In the genomic region with DNA sequence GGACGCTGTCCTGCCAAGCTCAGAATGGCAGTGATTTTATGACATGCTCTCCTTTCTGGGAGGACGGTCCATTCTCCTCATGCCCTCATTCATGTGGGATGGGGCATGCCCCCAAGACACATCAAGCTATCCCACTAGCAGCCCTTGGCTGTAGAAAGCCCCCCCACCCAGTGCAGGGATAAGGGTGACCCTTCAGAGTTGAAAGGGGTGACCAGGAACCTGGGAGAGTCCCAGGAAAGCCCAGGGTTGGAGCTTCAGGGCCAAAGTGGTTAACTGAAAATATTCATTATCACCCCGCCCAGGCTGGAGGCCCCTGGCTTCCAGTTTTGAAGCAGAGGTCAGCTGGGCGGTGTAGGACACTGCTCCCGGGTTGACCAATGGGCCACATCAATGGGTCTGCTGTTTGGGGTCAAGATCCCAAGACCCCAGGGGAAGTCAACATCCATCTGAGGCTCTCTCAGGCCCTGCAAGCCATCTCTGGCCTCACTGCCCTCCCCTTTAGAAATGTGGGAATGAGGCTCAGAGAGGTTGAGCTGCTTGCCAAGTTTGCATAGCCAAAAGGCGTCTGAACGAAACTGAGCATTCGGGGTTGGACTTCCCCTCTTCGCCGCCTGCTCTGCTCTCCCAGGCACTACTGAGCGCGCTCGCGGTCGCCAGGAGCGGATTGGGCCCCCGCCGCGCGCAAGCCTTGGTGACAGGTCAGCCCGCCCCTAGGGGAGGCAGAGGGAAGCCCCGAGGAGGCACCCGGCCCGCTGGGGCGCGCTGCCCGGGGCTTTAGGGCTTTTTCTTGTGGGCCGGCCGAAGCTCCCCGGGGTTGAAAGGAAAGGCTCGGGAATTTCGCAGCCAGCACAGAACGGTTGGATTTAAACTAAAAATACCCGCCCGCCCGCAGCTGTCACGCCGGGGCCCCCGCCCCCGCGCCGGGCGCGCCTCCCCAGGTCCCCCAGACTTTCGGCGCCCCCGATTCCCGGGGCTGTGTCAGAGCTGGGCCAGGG, we compare ENCODE assay signal across 1 cellular context.
A peak's percentile ranks its signal among the peaks of the same experiment; 100 is the strongest.
TF ChIP-seq lines count a peak whose summit lies in the region.

No MANE protein-coding gene starts in this region.

TF ChIP-seq in HEK293, 187 proteins besides CTCF, POLR2A, EP300 and RAD21 (continued from another document):
- TF ChIP-seq, protein P1, sequence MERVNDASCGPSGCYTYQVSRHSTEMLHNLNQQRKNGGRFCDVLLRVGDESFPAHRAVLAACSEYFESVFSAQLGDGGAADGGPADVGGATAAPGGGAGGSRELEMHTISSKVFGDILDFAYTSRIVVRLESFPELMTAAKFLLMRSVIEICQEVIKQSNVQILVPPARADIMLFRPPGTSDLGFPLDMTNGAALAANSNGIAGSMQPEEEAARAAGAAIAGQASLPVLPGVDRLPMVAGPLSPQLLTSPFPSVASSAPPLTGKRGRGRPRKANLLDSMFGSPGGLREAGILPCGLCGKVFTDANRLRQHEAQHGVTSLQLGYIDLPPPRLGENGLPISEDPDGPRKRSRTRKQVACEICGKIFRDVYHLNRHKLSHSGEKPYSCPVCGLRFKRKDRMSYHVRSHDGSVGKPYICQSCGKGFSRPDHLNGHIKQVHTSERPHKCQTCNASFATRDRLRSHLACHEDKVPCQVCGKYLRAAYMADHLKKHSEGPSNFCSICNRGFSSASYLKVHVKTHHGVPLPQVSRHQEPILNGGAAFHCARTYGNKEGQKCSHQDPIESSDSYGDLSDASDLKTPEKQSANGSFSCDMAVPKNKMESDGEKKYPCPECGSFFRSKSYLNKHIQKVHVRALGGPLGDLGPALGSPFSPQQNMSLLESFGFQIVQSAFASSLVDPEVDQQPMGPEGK (tag by site-specific recombination; IDR thresholded peaks at IDR 0.05), result peak; percentile 68; the same call in 1 of the 2 replicates
- TF ChIP-seq ZNF768 (tag by site-specific recombination; IDR thresholded peaks at IDR 0.05), result peak; percentile 80
- no peak for TF ChIP-seq ZNF629 (tag by site-specific recombination; IDR thresholded peaks at IDR 0.05)
- peak; percentile 83 for TF ChIP-seq GLIS2 (tag by site-specific recombination; IDR thresholded peaks at IDR 0.05)
- peak; percentile 43; the same call in 1 of the 2 replicates for TF ChIP-seq SP7 (tag by site-specific recombination; IDR thresholded peaks at IDR 0.05)
- peak; percentile 88 for TF ChIP-seq GLIS1 (tag by site-specific recombination; IDR thresholded peaks at IDR 0.05)
- no peak for TF ChIP-seq ZNF112 (tag by site-specific recombination; IDR thresholded peaks at IDR 0.05)
- no peak for TF ChIP-seq MZF1 (tag by site-specific recombination; IDR thresholded peaks at IDR 0.05; ENCODE audit: borderline replicate concordance)
- TF ChIP-seq, protein P2, sequence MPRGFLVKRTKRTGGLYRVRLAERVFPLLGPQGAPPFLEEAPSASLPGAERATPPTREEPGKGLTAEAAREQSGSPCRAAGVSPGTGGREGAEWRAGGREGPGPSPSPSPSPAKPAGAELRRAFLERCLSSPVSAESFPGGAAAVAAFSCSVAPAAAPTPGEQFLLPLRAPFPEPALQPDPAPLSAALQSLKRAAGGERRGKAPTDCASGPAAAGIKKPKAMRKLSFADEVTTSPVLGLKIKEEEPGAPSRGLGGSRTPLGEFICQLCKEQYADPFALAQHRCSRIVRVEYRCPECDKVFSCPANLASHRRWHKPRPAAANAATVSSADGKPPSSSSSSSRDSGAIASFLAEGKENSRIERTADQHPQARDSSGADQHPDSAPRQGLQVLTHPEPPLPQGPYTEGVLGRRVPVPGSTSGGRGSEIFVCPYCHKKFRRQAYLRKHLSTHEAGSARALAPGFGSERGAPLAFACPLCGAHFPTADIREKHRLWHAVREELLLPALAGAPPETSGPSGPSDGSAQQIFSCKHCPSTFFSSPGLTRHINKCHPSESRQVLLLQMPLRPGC (tag by site-specific recombination; IDR thresholded peaks at IDR 0.05), result no peak
- peak; percentile 79 for TF ChIP-seq ZNF335 (tag by site-specific recombination; conservative IDR thresholded peaks at IDR 0.05)
- peak; percentile 52 for TF ChIP-seq ZBTB8A (tag by site-specific recombination; IDR thresholded peaks at IDR 0.05)
- TF ChIP-seq, protein P3, sequence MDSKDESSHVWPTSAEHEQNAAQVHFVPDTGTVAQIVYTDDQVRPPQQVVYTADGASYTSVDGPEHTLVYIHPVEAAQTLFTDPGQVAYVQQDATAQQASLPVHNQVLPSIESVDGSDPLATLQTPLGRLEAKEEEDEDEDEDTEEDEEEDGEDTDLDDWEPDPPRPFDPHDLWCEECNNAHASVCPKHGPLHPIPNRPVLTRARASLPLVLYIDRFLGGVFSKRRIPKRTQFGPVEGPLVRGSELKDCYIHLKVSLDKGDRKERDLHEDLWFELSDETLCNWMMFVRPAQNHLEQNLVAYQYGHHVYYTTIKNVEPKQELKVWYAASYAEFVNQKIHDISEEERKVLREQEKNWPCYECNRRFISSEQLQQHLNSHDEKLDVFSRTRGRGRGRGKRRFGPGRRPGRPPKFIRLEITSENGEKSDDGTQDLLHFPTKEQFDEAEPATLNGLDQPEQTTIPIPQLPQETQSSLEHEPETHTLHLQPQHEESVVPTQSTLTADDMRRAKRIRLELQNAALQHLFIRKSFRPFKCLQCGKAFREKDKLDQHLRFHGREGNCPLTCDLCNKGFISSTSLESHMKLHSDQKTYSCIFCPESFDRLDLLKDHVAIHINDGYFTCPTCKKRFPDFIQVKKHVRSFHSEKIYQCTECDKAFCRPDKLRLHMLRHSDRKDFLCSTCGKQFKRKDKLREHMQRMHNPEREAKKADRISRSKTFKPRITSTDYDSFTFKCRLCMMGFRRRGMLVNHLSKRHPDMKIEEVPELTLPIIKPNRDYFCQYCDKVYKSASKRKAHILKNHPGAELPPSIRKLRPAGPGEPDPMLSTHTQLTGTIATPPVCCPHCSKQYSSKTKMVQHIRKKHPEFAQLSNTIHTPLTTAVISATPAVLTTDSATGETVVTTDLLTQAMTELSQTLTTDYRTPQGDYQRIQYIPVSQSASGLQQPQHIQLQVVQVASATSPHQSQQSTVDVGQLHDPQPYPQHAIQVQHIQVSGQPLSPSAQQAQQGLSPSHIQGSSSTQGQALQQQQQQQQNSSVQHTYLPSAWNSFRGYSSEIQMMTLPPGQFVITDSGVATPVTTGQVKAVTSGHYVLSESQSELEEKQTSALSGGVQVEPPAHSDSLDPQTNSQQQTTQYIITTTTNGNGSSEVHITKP (tag by site-specific recombination; IDR thresholded peaks at IDR 0.05), result peak; percentile 25; the same call in 1 of the 2 replicates
